1 cellular context compared by ENCODE assay signal in the genomic region with DNA sequence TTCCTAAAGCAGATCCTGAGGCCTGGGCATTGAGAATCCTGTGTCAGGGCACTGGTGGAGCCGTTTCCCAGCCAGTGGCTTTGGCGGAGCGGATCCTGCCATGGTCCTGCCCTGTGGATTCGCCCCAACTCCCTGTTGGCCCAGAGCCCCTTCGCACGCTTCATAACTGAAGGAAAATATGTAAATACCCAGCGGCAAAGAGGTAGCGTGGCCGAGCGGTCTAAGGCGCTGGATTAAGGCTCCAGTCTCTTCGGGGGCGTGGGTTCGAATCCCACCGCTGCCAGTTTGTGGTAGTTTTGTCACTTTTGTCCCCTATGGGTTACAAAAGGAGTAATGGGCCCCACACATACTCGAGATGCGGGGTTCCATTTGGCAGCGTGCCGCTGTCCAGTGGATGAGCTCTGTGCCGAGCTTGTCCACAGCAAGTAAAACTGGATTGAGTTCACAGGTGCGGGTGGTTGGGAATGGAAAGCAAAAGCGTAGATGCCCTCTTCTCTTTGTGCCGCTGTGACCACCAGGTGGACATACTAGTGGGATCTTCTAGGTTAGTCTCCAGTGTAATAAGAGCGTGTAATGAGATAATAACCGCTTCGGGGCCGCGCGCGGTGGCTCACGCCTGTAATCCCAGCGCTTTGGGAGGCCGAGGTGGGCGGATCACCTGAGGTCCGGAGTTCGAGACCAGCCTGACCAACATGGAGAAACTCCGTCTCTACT.
TF ChIP-seq lines count a peak whose summit lies in the region.

No MANE protein-coding gene starts in this region.

TF ChIP-seq in HEK293, 187 proteins besides CTCF, POLR2A, EP300 and RAD21 (continued from another document and continues in another):
- TF ChIP-seq SCRT2 (tag by site-specific recombination; IDR thresholded peaks at IDR 0.05) (peak; percentile 71; the same call in 1 of the 2 replicates), ZNF843 (tag by site-specific recombination; IDR thresholded peaks at IDR 0.05) (no peak), ZNF585B (tag by site-specific recombination; IDR thresholded peaks at IDR 0.05) (no peak), ZNF19 (tag by site-specific recombination; IDR thresholded peaks at IDR 0.05; ENCODE audit: low read depth) (no peak), SP7 (tag by site-specific recombination; IDR thresholded peaks at IDR 0.05) (peak; percentile 22), ZNF629 (tag by site-specific recombination; IDR thresholded peaks at IDR 0.05) (peak; percentile 52), GLI2 (tag by site-specific recombination; IDR thresholded peaks at IDR 0.05; ENCODE audit: borderline replicate concordance, low read depth) (no peak), ZNF394 (tag by site-specific recombination; IDR thresholded peaks at IDR 0.05; ENCODE audit: borderline replicate concordance) (no peak), ZNF658 (tag by site-specific recombination; IDR thresholded peaks at IDR 0.05) (no peak), ZNF416 (tag by site-specific recombination; IDR thresholded peaks at IDR 0.05) (no peak), ZNF510 (tag by site-specific recombination; IDR thresholded peaks at IDR 0.05; ENCODE audit: insufficient replicate concordance) (peak; percentile 46), ZFP69B (tag by site-specific recombination; IDR thresholded peaks at IDR 0.05) (peak; percentile 99), ZNF133 (tag by site-specific recombination; IDR thresholded peaks at IDR 0.05) (no peak), ZNF530 (tag by site-specific recombination; IDR thresholded peaks at IDR 0.05; ENCODE audit: low read depth) (no peak), ZNF132 (tag by site-specific recombination; IDR thresholded peaks at IDR 0.05; ENCODE audit: borderline replicate concordance) (no peak), ZNF596 (tag by site-specific recombination; IDR thresholded peaks at IDR 0.05) (0 out of 2 replicates have a peak, but pooled peaks have one; percentile 32), ZNF423 (tag by site-specific recombination; IDR thresholded peaks at IDR 0.05) (no peak), IKZF3 (tag by site-specific recombination; IDR thresholded peaks at IDR 0.05) (peak; percentile 85), ZNF23 (tag by site-specific recombination; IDR thresholded peaks at IDR 0.05; ENCODE audit: borderline replicate concordance) (no peak), TCF7L2 (IDR thresholded peaks at IDR 0.05; ENCODE audit: borderline replicate concordance, low read depth, low read length) (no peak), MEIS1 (CRISPR knock-in tag; IDR thresholded peaks at IDR 0.05; ENCODE audit: borderline replicate concordance) (no peak), KLF9 (tag by site-specific recombination; IDR thresholded peaks at IDR 0.05; ENCODE audit: low read depth) (peak; percentile 83), ZNF670 (tag by site-specific recombination; IDR thresholded peaks at IDR 0.05; ENCODE audit: low read depth) (no peak), ZNF600 (tag by site-specific recombination; IDR thresholded peaks at IDR 0.05) (peak; percentile 77; the same call in 1 of the 2 replicates), ZNF521 (tag by site-specific recombination; IDR thresholded peaks at IDR 0.05) (no peak), ZNF529 (tag by site-specific recombination; IDR thresholded peaks at IDR 0.05; ENCODE audit: insufficient replicate concordance) (no peak), SCRT1 (tag by site-specific recombination; IDR thresholded peaks at IDR 0.05; ENCODE audit: borderline replicate concordance) (peak; percentile 53; the same call in 1 of the 2 replicates), ZNF157 (tag by site-specific recombination; IDR thresholded peaks at IDR 0.05) (no peak), ZNF175 (tag by site-specific recombination; IDR thresholded peaks at IDR 0.05) (no peak), KLF1 (tag by site-specific recombination; IDR thresholded peaks at IDR 0.05) (0 out of 2 replicates have a peak, but pooled peaks have one; percentile 50)
- TF ChIP-seq, protein P1, sequence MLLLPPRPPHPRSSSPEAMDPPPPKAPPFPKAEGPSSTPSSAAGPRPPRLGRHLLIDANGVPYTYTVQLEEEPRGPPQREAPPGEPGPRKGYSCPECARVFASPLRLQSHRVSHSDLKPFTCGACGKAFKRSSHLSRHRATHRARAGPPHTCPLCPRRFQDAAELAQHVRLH (tag by site-specific recombination; IDR thresholded peaks at IDR 0.05) = no peak
- TF ChIP-seq, protein P2, sequence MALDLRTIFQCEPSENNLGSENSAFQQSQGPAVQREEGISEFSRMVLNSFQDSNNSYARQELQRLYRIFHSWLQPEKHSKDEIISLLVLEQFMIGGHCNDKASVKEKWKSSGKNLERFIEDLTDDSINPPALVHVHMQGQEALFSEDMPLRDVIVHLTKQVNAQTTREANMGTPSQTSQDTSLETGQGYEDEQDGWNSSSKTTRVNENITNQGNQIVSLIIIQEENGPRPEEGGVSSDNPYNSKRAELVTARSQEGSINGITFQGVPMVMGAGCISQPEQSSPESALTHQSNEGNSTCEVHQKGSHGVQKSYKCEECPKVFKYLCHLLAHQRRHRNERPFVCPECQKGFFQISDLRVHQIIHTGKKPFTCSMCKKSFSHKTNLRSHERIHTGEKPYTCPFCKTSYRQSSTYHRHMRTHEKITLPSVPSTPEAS (tag by site-specific recombination; IDR thresholded peaks at IDR 0.05) = no peak
- TF ChIP-seq, protein P3, sequence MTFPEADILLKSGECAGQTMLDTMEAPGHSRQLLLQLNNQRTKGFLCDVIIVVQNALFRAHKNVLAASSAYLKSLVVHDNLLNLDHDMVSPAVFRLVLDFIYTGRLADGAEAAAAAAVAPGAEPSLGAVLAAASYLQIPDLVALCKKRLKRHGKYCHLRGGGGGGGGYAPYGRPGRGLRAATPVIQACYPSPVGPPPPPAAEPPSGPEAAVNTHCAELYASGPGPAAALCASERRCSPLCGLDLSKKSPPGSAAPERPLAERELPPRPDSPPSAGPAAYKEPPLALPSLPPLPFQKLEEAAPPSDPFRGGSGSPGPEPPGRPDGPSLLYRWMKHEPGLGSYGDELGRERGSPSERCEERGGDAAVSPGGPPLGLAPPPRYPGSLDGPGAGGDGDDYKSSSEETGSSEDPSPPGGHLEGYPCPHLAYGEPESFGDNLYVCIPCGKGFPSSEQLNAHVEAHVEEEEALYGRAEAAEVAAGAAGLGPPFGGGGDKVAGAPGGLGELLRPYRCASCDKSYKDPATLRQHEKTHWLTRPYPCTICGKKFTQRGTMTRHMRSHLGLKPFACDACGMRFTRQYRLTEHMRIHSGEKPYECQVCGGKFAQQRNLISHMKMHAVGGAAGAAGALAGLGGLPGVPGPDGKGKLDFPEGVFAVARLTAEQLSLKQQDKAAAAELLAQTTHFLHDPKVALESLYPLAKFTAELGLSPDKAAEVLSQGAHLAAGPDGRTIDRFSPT (tag by site-specific recombination; IDR thresholded peaks at IDR 0.05) = peak; percentile 83
- TF ChIP-seq, protein P4, sequence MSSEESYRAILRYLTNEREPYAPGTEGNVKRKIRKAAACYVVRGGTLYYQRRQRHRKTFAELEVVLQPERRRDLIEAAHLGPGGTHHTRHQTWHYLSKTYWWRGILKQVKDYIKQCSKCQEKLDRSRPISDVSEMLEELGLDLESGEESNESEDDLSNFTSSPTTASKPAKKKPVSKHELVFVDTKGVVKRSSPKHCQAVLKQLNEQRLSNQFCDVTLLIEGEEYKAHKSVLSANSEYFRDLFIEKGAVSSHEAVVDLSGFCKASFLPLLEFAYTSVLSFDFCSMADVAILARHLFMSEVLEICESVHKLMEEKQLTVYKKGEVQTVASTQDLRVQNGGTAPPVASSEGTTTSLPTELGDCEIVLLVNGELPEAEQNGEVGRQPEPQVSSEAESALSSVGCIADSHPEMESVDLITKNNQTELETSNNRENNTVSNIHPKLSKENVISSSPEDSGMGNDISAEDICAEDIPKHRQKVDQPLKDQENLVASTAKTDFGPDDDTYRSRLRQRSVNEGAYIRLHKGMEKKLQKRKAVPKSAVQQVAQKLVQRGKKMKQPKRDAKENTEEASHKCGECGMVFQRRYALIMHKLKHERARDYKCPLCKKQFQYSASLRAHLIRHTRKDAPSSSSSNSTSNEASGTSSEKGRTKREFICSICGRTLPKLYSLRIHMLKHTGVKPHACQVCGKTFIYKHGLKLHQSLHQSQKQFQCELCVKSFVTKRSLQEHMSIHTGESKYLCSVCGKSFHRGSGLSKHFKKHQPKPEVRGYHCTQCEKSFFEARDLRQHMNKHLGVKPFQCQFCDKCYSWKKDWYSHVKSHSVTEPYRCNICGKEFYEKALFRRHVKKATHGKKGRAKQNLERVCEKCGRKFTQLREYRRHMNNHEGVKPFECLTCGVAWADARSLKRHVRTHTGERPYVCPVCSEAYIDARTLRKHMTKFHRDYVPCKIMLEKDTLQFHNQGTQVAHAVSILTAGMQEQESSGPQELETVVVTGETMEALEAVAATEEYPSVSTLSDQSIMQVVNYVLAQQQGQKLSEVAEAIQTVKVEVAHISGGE (tag by site-specific recombination; conservative IDR thresholded peaks at IDR 0.05; ENCODE audit: low read depth) = peak; percentile 33
- TF ChIP-seq, protein P5, sequence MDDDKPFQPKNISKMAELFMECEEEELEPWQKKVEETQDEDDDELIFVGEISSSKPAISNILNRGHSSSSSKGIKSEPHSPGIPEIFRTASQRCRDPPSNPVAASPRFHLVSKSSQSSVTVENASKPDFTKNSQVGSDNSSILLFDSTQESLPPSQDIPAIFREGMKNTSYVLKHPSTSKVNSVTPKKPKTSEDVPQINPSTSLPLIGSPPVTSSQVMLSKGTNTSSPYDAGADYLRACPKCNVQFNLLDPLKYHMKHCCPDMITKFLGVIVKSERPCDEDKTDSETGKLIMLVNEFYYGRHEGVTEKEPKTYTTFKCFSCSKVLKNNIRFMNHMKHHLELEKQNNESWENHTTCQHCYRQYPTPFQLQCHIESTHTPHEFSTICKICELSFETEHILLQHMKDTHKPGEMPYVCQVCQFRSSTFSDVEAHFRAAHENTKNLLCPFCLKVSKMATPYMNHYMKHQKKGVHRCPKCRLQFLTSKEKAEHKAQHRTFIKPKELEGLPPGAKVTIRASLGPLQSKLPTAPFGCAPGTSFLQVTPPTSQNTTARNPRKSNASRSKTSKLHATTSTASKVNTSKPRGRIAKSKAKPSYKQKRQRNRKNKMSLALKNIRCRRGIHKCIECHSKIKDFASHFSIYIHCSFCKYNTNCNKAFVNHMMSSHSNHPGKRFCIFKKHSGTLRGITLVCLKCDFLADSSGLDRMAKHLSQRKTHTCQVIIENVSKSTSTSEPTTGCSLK (tag by site-specific recombination; IDR thresholded peaks at IDR 0.05) = no peak
- TF ChIP-seq, protein P6, sequence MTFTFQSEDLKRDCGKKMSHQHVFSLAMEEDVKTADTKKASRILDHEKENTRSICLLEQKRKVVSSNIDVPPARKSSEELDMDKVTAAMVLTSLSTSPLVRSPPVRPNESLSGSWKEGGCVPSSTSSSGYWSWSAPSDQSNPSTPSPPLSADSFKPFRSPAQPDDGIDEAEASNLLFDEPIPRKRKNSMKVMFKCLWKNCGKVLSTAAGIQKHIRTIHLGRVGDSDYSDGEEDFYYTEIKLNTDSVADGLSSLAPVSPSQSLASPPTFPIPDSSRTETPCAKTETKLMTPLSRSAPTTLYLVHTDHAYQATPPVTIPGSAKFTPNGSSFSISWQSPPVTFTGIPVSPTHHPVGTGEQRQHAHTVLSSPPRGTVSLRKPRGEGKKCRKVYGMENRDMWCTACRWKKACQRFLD (tag by site-specific recombination; IDR thresholded peaks at IDR 0.05) = no peak
- TF ChIP-seq, protein P7, sequence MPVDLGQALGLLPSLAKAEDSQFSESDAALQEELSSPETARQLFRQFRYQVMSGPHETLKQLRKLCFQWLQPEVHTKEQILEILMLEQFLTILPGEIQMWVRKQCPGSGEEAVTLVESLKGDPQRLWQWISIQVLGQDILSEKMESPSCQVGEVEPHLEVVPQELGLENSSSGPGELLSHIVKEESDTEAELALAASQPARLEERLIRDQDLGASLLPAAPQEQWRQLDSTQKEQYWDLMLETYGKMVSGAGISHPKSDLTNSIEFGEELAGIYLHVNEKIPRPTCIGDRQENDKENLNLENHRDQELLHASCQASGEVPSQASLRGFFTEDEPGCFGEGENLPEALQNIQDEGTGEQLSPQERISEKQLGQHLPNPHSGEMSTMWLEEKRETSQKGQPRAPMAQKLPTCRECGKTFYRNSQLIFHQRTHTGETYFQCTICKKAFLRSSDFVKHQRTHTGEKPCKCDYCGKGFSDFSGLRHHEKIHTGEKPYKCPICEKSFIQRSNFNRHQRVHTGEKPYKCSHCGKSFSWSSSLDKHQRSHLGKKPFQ (tag by site-specific recombination; IDR thresholded peaks at IDR 0.05) = no peak; the same call in 1 of the 2 replicates
- TF ChIP-seq, protein P8, sequence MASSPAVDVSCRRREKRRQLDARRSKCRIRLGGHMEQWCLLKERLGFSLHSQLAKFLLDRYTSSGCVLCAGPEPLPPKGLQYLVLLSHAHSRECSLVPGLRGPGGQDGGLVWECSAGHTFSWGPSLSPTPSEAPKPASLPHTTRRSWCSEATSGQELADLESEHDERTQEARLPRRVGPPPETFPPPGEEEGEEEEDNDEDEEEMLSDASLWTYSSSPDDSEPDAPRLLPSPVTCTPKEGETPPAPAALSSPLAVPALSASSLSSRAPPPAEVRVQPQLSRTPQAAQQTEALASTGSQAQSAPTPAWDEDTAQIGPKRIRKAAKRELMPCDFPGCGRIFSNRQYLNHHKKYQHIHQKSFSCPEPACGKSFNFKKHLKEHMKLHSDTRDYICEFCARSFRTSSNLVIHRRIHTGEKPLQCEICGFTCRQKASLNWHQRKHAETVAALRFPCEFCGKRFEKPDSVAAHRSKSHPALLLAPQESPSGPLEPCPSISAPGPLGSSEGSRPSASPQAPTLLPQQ (tag by site-specific recombination; IDR thresholded peaks at IDR 0.05) = peak; percentile 99
- TF ChIP-seq, protein P9, sequence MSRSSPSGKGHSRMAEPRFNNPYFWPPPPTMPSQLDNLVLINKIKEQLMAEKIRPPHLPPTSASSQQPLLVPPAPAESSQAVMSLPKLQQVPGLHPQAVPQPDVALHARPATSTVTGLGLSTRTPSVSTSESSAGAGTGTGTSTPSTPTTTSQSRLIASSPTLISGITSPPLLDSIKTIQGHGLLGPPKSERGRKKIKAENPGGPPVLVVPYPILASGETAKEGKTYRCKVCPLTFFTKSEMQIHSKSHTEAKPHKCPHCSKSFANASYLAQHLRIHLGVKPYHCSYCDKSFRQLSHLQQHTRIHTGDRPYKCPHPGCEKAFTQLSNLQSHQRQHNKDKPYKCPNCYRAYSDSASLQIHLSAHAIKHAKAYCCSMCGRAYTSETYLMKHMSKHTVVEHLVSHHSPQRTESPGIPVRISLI (tag by site-specific recombination; IDR thresholded peaks at IDR 0.05) = no peak
- TF ChIP-seq, protein P10, sequence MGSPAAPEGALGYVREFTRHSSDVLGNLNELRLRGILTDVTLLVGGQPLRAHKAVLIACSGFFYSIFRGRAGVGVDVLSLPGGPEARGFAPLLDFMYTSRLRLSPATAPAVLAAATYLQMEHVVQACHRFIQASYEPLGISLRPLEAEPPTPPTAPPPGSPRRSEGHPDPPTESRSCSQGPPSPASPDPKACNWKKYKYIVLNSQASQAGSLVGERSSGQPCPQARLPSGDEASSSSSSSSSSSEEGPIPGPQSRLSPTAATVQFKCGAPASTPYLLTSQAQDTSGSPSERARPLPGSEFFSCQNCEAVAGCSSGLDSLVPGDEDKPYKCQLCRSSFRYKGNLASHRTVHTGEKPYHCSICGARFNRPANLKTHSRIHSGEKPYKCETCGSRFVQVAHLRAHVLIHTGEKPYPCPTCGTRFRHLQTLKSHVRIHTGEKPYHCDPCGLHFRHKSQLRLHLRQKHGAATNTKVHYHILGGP (tag by site-specific recombination; IDR thresholded peaks at IDR 0.05) = no peak
